1 cellular context compared by ENCODE assay signal in genomic region chr16:28596840-28597691, GRCh38.
TF ChIP-seq lines count a peak whose summit lies in the region.

Gene SULT1A2 (minus strand): TSS chr16:28597050. CDS start chr16:28595930, 1,120 bp downstream.

TF ChIP-seq in GM23338, 12 proteins besides CTCF, POLR2A, EP300 and RAD21:
- TF ChIP-seq, protein P1, sequence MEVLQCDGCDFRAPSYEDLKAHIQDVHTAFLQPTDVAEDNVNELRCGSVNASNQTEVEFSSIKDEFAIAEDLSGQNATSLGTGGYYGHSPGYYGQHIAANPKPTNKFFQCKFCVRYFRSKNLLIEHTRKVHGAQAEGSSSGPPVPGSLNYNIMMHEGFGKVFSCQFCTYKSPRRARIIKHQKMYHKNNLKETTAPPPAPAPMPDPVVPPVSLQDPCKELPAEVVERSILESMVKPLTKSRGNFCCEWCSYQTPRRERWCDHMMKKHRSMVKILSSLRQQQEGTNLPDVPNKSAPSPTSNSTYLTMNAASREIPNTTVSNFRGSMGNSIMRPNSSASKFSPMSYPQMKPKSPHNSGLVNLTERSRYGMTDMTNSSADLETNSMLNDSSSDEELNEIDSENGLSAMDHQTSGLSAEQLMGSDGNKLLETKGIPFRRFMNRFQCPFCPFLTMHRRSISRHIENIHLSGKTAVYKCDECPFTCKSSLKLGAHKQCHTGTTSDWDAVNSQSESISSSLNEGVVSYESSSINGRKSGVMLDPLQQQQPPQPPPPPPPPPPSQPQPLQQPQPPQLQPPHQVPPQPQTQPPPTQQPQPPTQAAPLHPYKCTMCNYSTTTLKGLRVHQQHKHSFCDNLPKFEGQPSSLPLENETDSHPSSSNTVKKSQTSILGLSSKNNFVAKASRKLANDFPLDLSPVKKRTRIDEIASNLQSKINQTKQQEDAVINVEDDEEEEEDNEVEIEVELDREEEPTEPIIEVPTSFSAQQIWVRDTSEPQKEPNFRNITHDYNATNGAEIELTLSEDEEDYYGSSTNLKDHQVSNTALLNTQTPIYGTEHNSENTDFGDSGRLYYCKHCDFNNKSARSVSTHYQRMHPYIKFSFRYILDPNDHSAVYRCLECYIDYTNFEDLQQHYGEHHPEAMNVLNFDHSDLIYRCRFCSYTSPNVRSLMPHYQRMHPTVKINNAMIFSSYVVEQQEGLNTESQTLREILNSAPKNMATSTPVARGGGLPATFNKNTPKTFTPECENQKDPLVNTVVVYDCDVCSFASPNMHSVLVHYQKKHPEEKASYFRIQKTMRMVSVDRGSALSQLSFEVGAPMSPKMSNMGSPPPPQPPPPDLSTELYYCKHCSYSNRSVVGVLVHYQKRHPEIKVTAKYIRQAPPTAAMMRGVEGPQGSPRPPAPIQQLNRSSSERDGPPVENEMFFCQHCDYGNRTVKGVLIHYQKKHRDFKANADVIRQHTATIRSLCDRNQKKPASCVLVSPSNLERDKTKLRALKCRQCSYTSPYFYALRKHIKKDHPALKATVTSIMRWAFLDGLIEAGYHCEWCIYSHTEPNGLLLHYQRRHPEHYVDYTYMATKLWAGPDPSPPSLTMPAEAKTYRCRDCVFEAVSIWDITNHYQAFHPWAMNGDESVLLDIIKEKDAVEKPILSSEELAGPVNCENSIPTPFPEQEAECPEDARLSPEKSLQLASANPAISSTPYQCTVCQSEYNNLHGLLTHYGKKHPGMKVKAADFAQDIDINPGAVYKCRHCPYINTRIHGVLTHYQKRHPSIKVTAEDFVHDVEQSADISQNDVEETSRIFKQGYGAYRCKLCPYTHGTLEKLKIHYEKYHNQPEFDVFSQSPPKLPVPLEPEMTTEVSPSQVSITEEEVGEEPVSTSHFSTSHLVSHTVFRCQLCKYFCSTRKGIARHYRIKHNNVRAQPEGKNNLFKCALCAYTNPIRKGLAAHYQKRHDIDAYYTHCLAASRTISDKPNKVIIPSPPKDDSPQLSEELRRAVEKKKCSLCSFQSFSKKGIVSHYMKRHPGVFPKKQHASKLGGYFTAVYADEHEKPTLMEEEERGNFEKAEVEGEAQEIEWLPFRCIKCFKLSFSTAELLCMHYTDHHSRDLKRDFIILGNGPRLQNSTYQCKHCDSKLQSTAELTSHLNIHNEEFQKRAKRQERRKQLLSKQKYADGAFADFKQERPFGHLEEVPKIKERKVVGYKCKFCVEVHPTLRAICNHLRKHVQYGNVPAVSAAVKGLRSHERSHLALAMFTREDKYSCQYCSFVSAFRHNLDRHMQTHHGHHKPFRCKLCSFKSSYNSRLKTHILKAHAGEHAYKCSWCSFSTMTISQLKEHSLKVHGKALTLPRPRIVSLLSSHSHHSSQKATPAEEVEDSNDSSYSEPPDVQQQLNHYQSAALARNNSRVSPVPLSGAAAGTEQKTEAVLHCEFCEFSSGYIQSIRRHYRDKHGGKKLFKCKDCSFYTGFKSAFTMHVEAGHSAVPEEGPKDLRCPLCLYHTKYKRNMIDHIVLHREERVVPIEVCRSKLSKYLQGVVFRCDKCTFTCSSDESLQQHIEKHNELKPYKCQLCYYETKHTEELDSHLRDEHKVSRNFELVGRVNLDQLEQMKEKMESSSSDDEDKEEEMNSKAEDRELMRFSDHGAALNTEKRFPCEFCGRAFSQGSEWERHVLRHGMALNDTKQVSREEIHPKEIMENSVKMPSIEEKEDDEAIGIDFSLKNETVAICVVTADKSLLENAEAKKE (CRISPR knock-in tag; IDR thresholded peaks at IDR 0.05): no peak
- no peak for TF ChIP-seq NANOG (IDR thresholded peaks at IDR 0.05; ENCODE audit: borderline replicate concordance)
- no peak for TF ChIP-seq EZH2 (IDR thresholded peaks at IDR 0.05; ENCODE audit: low read depth, unreplicated experiment)
- no peak for TF ChIP-seq ZNF331 (CRISPR knock-in tag; IDR thresholded peaks at IDR 0.05; ENCODE audit: low read depth)
- TF ChIP-seq POLR2AphosphoS5 (IDR thresholded peaks at IDR 0.05; ENCODE audit: low read depth): no peak
- no peak for TF ChIP-seq ETS1 (IDR thresholded peaks at IDR 0.05)
- no peak for TF ChIP-seq JUNB (IDR thresholded peaks at IDR 0.05; ENCODE audit: unreplicated experiment)
- TF ChIP-seq ZNF114 (CRISPR knock-in tag; IDR thresholded peaks at IDR 0.05): no peak
- no peak for TF ChIP-seq CREB1 (CRISPR knock-in tag; IDR thresholded peaks at IDR 0.05; ENCODE audit: low read depth)
- TF ChIP-seq EZH2phosphoT487 (IDR thresholded peaks at IDR 0.05; ENCODE audit: unreplicated experiment): no peak
- TF ChIP-seq, protein P2, sequence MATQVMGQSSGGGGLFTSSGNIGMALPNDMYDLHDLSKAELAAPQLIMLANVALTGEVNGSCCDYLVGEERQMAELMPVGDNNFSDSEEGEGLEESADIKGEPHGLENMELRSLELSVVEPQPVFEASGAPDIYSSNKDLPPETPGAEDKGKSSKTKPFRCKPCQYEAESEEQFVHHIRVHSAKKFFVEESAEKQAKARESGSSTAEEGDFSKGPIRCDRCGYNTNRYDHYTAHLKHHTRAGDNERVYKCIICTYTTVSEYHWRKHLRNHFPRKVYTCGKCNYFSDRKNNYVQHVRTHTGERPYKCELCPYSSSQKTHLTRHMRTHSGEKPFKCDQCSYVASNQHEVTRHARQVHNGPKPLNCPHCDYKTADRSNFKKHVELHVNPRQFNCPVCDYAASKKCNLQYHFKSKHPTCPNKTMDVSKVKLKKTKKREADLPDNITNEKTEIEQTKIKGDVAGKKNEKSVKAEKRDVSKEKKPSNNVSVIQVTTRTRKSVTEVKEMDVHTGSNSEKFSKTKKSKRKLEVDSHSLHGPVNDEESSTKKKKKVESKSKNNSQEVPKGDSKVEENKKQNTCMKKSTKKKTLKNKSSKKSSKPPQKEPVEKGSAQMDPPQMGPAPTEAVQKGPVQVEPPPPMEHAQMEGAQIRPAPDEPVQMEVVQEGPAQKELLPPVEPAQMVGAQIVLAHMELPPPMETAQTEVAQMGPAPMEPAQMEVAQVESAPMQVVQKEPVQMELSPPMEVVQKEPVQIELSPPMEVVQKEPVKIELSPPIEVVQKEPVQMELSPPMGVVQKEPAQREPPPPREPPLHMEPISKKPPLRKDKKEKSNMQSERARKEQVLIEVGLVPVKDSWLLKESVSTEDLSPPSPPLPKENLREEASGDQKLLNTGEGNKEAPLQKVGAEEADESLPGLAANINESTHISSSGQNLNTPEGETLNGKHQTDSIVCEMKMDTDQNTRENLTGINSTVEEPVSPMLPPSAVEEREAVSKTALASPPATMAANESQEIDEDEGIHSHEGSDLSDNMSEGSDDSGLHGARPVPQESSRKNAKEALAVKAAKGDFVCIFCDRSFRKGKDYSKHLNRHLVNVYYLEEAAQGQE (IDR thresholded peaks at IDR 0.05; ENCODE audit: unreplicated experiment): no peak
- no peak for TF ChIP-seq STAT1 (IDR thresholded peaks at IDR 0.05; ENCODE audit: unreplicated experiment)
